Comparison of ENCODE assay signal across 19 cellular contexts in genomic region chr10:44242826-44243225, GRCh38.
DNase-seq lines count a peak whose midpoint lies in the region; ATAC-seq lines count a peak whose summit lies in the region.
"Had no signal": no experiment of that assay in that cellular context is flagged by ENCODE, and none has a peak within 500 bp of the region (broad histone marks: within the 10 kb centered on the region; RNA-seq: fewer than 3 reads in every experiment).

No MANE protein-coding gene starts in this region.

- ATAC-seq in HG03521 (IDR thresholded peaks at IDR 0.05; ENCODE audit: unreplicated experiment) (no peak), GM18867 (IDR thresholded peaks at IDR 0.05; ENCODE audit: unreplicated experiment) (no peak), GM18858 (IDR thresholded peaks at IDR 0.05; ENCODE audit: unreplicated experiment) (no peak)
- ATAC-seq: HCT116 had no signal

- DNase-seq in H4 (ENCODE audit: low spot score) (peak; percentile 21), OCI-M1 (lab: John Stamatoyannopoulos, UW) (peak; percentile 10), myocyte (ENCODE audit: low read depth) (peak; percentile 78), G401 (ENCODE audit: low spot score) (no peak)
- DNase-seq: ACHN; BE2C; C1 segment of cervical spinal cord; Caco-2; CD4-positive, alpha-beta T cell; DMS153; DMS79; HFFc6; IMR-90; Kasumi-1; KG1 had no signal

- in situ Hi-C loops in G401 (cut with HindIII; ENCODE audit: low sequenced_read_pairs) = no loop called here
